In the genomic region with DNA sequence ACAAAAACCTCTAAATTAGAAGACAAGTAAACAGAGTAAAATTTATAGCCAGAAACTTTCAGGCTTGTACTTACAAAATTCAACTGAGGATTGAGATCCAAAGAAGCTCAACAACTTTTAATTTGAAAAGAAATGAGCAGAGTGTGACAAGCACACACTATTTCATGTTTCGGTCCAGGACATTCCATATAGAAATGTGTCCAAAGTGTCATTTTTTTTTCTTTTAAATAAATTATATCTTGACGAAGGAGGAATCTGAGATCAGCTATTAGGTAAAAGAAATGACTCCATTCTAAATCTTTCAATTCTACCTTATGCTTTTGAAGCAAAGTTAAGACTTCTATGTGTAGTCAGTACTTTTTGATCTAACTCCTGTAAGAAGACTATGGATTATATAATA, we compare ENCODE assay signal across 19 cellular contexts. TPM values are rescaled to one million over a fixed set of nuclear protein-coding genes. Genes with fewer than 3 reads are reported as not detected.
DNase-seq lines count a peak whose midpoint lies in the region; ATAC-seq and TF ChIP-seq lines count a peak whose summit lies in the region.
"Had no signal": no experiment of that assay in that cellular context is flagged by ENCODE, and none has a peak within 500 bp of the region (broad histone marks: within the 10 kb centered on the region; RNA-seq: fewer than 3 reads in every experiment).

No MANE protein-coding gene starts in this region.

- H3K9ac ChIP-seq in trophoblast cell (ENCODE audit: low read length), result no peak overlapping the region

- no peak for TF ChIP-seq POLR2A in sigmoid colon (IDR thresholded peaks at IDR 0.05)

- TF ChIP-seq CTCF in AG04450 (IDR thresholded peaks at IDR 0.05; ENCODE audit: low read depth, low read length) (no peak), astrocyte of the cerebellum (IDR thresholded peaks at IDR 0.05; ENCODE audit: low read depth, low read length, missing control alignments) (no peak), fibroblast of the aortic adventitia (IDR thresholded peaks at IDR 0.05; ENCODE audit: insufficient read depth, low read length) (no peak), sigmoid colon (IDR thresholded peaks at IDR 0.05) (no peak), psoas muscle (IDR thresholded peaks at IDR 0.05) (no peak)

- H3K4ac ChIP-seq in trophoblast cell (ENCODE audit: low read depth, low read length), result no peak overlapping the region

- intact Hi-C loops in sigmoid colon (cut with DNase I), result loop anchor here (5.0 kb wide), 1 partner anchor 34 kb away; no protein-coding TSS in a partner anchor
- intact Hi-C loops in psoas muscle (cut with DNase I), result no loop called here

- H3K23ac ChIP-seq in trophoblast cell (ENCODE audit: low read length), result no peak overlapping the region

- H3K4me3 ChIP-seq in AG04450 (ENCODE audit: low read depth, low read length) (peak overlapping the region; percentile 89), astrocyte of the cerebellum (ENCODE audit: low read depth, low read length) (peak overlapping the region; percentile 85), fibroblast of the aortic adventitia (ENCODE audit: low read depth, low read length) (peak overlapping the region; percentile 86), sigmoid colon (peak overlapping the region in 1 of 4 donors; percentile 89), psoas muscle (no peak overlapping the region), trophoblast cell (ENCODE audit: low read depth, low read length) (no peak overlapping the region)
- H3K4me3 ChIP-seq: HAP-1 had no signal

- H2BK120ac ChIP-seq in trophoblast cell (ENCODE audit: insufficient read depth, low read length, poor library complexity), result no peak overlapping the region

- H4K12ac ChIP-seq in trophoblast cell (ENCODE audit: low read depth, low read length), result no peak overlapping the region

- H3K27me3 ChIP-seq in AG04450 (ENCODE audit: control insufficient read depth, insufficient read depth, low read length) (no peaks in the 10 kb centered on the region), sigmoid colon (no peaks in the 10 kb centered on the region), psoas muscle (ENCODE audit: insufficient read depth in 3 of 3, low read length in 2 of 3) (peaks cover 0 to 34% (median 0%) of the 10 kb centered on the region in 3 donors), trophoblast cell (ENCODE audit: insufficient read depth, low read length) (no peaks in the 10 kb centered on the region)

- POLR2A ChIA-PET in AG04450 (lab: Yijun Ruan, JAX), result interaction anchor here (0.7 to 1.5 kb wide), 8 partner anchors 13 to 500 kb away, joined by 3 to 5 read pairs (median 4); no protein-coding TSS in a partner anchor

- H3K4me1 ChIP-seq in sigmoid colon (peaks cover 0 to 62% (median 48%) of the 10 kb centered on the region in 4 donors), psoas muscle (peaks cover 6% of the 10 kb centered on the region), trophoblast cell (ENCODE audit: control insufficient read depth in 1 of 2, insufficient read depth in 2 of 2, low read length in 2 of 2) (peaks cover 4 to 8% of the 10 kb centered on the region in 2 experiments)

- H2AFZ ChIP-seq in trophoblast cell (ENCODE audit: insufficient read depth, low read length, poor library complexity), result no peak overlapping the region

- no peak overlapping the region for H2BK12ac ChIP-seq in trophoblast cell (ENCODE audit: low read length)

- no peaks in the 10 kb centered on the region; the same call in 1 of the 2 replicates for H3K9me3 ChIP-seq in AG04450 (ENCODE audit: control insufficient read depth, insufficient read depth, low read length)
- no peaks in the 10 kb centered on the region for H3K9me3 ChIP-seq in sigmoid colon
- no peaks in the 10 kb centered on the region for H3K9me3 ChIP-seq in psoas muscle
- no peaks in the 10 kb centered on the region for H3K9me3 ChIP-seq in trophoblast cell (ENCODE audit: insufficient read depth, low read depth, low read length)
- H3K9me3 ChIP-seq: HAP-1 had no signal

- CTCF ChIA-PET in AG04450 (lab: Charles Lee), result interaction anchor here (1.0 to 1.3 kb wide), 3 partner anchors 23 to 489 kb away, joined by 3 to 8 read pairs (median 5); no protein-coding TSS in a partner anchor

- in situ Hi-C loops in astrocyte of the cerebellum (cut with HindIII; ENCODE audit: low sequenced_read_pairs), result no loop called here

- ATAC-seq in psoas muscle, result no peak
- ATAC-seq: T-helper 17 cell had no signal

- H2BK5ac ChIP-seq in trophoblast cell (ENCODE audit: low read depth, low read length, poor library complexity), result no peak overlapping the region

- H4K91ac ChIP-seq in trophoblast cell (ENCODE audit: low read depth, low read length), result no peak overlapping the region

- no peak for TF ChIP-seq EP300 in sigmoid colon (IDR thresholded peaks at IDR 0.05)

- peaks cover 8% of the 10 kb centered on the region for H3K79me2 ChIP-seq in trophoblast cell (ENCODE audit: control insufficient read depth, insufficient read depth, low read length, poor library complexity)

- H3K14ac ChIP-seq in trophoblast cell (ENCODE audit: low read length), result no peak overlapping the region

- H3K79me1 ChIP-seq in trophoblast cell (ENCODE audit: low read length), result peaks cover 8% of the 10 kb centered on the region

- no peak for DNase-seq in AG04450 (ENCODE audit: low read depth, low spot score)
- no peak for DNase-seq in astrocyte of the cerebellum (ENCODE audit: low read depth)
- DNase-seq in fibroblast of the aortic adventitia (ENCODE audit: low read depth), result no peak
- DNase-seq in sigmoid colon, result no peak
- DNase-seq in NCI-H524 (lab: John Stamatoyannopoulos, UW), result no peak
- DNase-seq in psoas muscle, result no peak
- no peak for DNase-seq in caudate nucleus (lab: John Stamatoyannopoulos, UW)
- no peak for DNase-seq in trophoblast cell
- DNase-seq: activated naive CD4-positive, alpha-beta T cell treated with Interleukin-2 at 50 U/mL for 16 hours; aorta; islet precursor cell; KG1; NCI-H1092; NCI-H526; SHP77; stimulated activated naive CD4-positive, alpha-beta T cell; T-helper 17 cell had no signal

- H3K36me3 ChIP-seq in sigmoid colon (peaks cover 15 to 70% (median 39%) of the 10 kb centered on the region in 4 donors), psoas muscle (ENCODE audit: insufficient read depth in 1 of 2, low read depth in 1 of 2) (peaks cover 0 to 6% of the 10 kb centered on the region in 2 donors), trophoblast cell (ENCODE audit: control insufficient read depth in 1 of 2, insufficient read depth in 2 of 2, low read length in 2 of 2) (peaks cover 18 to 41% of the 10 kb centered on the region in 2 experiments)

- H3K4me2 ChIP-seq in trophoblast cell (ENCODE audit: low read length), result no peak overlapping the region

- no peak overlapping the region for H2AK5ac ChIP-seq in trophoblast cell (ENCODE audit: low read length)

- WGBS in sigmoid colon, 2 donors, result 41 to 45% methylated on average over 2 of the region's 2 CpGs
- WGBS in psoas muscle, 3 donors, result 32 to 47% (median 44%) methylated on average over 2 of the region's 2 CpGs
- WGBS in trophoblast cell (ENCODE audit: extremely low coverage, insufficient coverage, insufficient read length), result no CpG with 5 or more reads among the region's 2 CpGs

- H3K27ac ChIP-seq in AG04450 (ENCODE audit: low read depth, low read length) (no peak overlapping the region), sigmoid colon (peak overlapping the region; percentile 95 to 99 (median 98)), psoas muscle (no peak overlapping the region), caudate nucleus (ENCODE audit: low read depth, low read length) (no peak overlapping the region), trophoblast cell (ENCODE audit: low read depth, low read length) (no peak overlapping the region)
- H3K27ac ChIP-seq: VCaP had no signal

- H3K18ac ChIP-seq in trophoblast cell (ENCODE audit: low read length), result no peak overlapping the region

- no peak overlapping the region for H4K8ac ChIP-seq in trophoblast cell (ENCODE audit: low read depth, low read length)

RNA-seq across cellular contexts. Expression of gene FN1, which starts 4.6 kb away (rescaled TPM):
- 6,646 and 8,374 TPM in 2 replicates for polyA plus RNA-seq in AG04450 (2011; rRNA removed)
- polyA minus RNA-seq in AG04450 (2011; rRNA and poly(A)+ RNA removed), result 8,900 and 10,922 TPM in 2 replicates
- total RNA-seq in fibroblast of the aortic adventitia (ENCODE audit: low replicate concordance), result 3,314 and 7,235 TPM in 2 replicates
- 1,000 to 10,000 TPM in 2 of 4 donors, 100 to 1,000 TPM in 2; 671 to 3,059 (median 1,333) TPM for total RNA-seq in sigmoid colon
- 100 to 1,000 TPM in 1 of 3 donors, 10 to 100 TPM in 2; 13.6 to 140 (median 28.2) TPM for polyA plus RNA-seq in sigmoid colon
- total RNA-seq in psoas muscle, result 10 to 100 TPM; 21.3 to 64.3 (median 41.7) TPM
- 10 to 100 TPM; 16.0 to 44.2 (median 40.3) TPM for polyA plus RNA-seq in psoas muscle
- polyA plus RNA-seq in trophoblast cell (2013), result 3,568 and 4,026 TPM in 2 replicates

Comparison
In these comparisons a context has a peak if more than half of its experiments do, and no peak if none do; other contexts are left out.
1. H3K27ac ChIP-seq: peak in sigmoid colon (4 of 4); none in AG04450 (single experiment), psoas muscle (single experiment), caudate nucleus (single experiment) and trophoblast cell (single experiment).
2. H3K4me3 ChIP-seq: peak in AG04450 (single experiment), astrocyte of the cerebellum (single experiment) and fibroblast of the aortic adventitia (single experiment); none in psoas muscle (single experiment) and trophoblast cell (single experiment).
3. RNA of gene FN1, which starts 4.6 kb away (total RNA-seq): 3,314 to 7,235 TPM in fibroblast of the aortic adventitia and 671 to 3,059 TPM in sigmoid colon; 21.3 to 64.3 TPM in psoas muscle; every median in the first group is over 10 times any median in the second.